Comparison of ENCODE assay signal across 9 cellular contexts in genomic region chr12:109115758-109116610, GRCh38. TPM values are rescaled to one million over a fixed set of nuclear protein-coding genes. Genes with fewer than 3 reads are reported as not detected.
DNase-seq lines count a peak whose midpoint lies in the region; ATAC-seq, FAIRE-seq and TF ChIP-seq lines count a peak whose summit lies in the region.
"Had no signal": no experiment of that assay in that cellular context is flagged by ENCODE, and none has a peak within 500 bp of the region (broad histone marks: within the 10 kb centered on the region; RNA-seq: fewer than 3 reads in every experiment).

ACACB (plus strand) TSS chr12:109116587; CDS start chr12:109139406, 22,819 bp downstream.

- H3K4me3 ChIP-seq in adipocyte (ENCODE audit: low read length) (peak within 1 kb of the TSS; percentile 53), kidney (ENCODE audit: low read length in 2 of 2) (peak within 1 kb of the TSS; percentile 50 to 60), gastrocnemius medialis (peak within 1 kb of the TSS; percentile 67 to 78 (median 72))

- H3K27me3 ChIP-seq in adipocyte (replicated peaks; ENCODE audit: control insufficient read depth, insufficient read depth, low read length) (no peaks in the 10 kb centered on the region), gastrocnemius medialis (no peaks in the 10 kb centered on the region)

- peak within 1 kb of the TSS; percentile 88 for H3K9ac ChIP-seq in adipocyte (ENCODE audit: low read length)
- H3K9ac ChIP-seq in kidney (ENCODE audit: low read length in 2 of 2), result peak within 1 kb of the TSS; percentile 90 to 92

- peak; percentile 71 to 74 for ATAC-seq in gastrocnemius medialis
- no peak for ATAC-seq in HG03469 (IDR thresholded peaks at IDR 0.05; ENCODE audit: unreplicated experiment)

- H3K4me1 ChIP-seq in adipocyte (ENCODE audit: control insufficient read depth, insufficient read depth, low read length), result peaks cover 68% of the 10 kb centered on the region
- H3K4me1 ChIP-seq in kidney (ENCODE audit: control insufficient read depth in 1 of 2, insufficient read depth in 1 of 2, low read depth in 1 of 2, low read length in 2 of 2), result peaks cover 42 to 45% of the 10 kb centered on the region in 2 donors
- H3K4me1 ChIP-seq in gastrocnemius medialis, result peaks cover 35 to 76% of the 10 kb centered on the region in 2 donors

- H3K9me3 ChIP-seq in adipocyte (ENCODE audit: control insufficient read depth, low read length) (no peaks in the 10 kb centered on the region), kidney (ENCODE audit: control insufficient read depth in 1 of 2, low read length in 2 of 2) (no peaks in the 10 kb centered on the region), gastrocnemius medialis (no peaks in the 10 kb centered on the region)

- no peaks in the 10 kb centered on the region for H3K36me3 ChIP-seq in adipocyte (ENCODE audit: control insufficient read depth, insufficient read depth, low read length, severe bottlenecking)
- no peaks in the 10 kb centered on the region for H3K36me3 ChIP-seq in kidney (ENCODE audit: control insufficient read depth in 1 of 2, insufficient read depth in 2 of 2, low read length in 2 of 2)
- peaks cover 0 to 10% of the 10 kb centered on the region in 2 donors for H3K36me3 ChIP-seq in gastrocnemius medialis

- no peak for FAIRE-seq in kidney (lab: Jason Lieb, UNC)

- peak; percentile 84 to 87 for TF ChIP-seq POLR2A in gastrocnemius medialis (IDR thresholded peaks at IDR 0.05)

- peak; percentile 31 for DNase-seq in KBM-7
- DNase-seq in adipocyte (ENCODE audit: low read depth), result no peak
- peak; percentile 89 for DNase-seq in kidney
- peak; percentile 95 to 98 for DNase-seq in gastrocnemius medialis
- DNase-seq in NCI-H1436 (lab: John Stamatoyannopoulos, UW), result no peak
- no peak for DNase-seq in NCI-H345 treated with DMSO at 0.1 percent for 48 hours (lab: John Stamatoyannopoulos, UW; ENCODE audit: unreplicated experiment)
- no peak for DNase-seq in activated CD8-positive, alpha-beta memory T cell treated with anti-CD3 and anti-CD28 coated beads, Interleukin-2, amount 50 U/mL, for 48 hours
- DNase-seq: glutamatergic neuron had no signal

- intact Hi-C loops in kidney (cut with DNase I), result no loop called here
- intact Hi-C loops in gastrocnemius medialis (cut with DNase I; ENCODE audit: low total_unique reads), result loop anchor here (1.0 to 10.0 kb wide), 4 partner anchors 15 to 424 kb away; no protein-coding TSS in a partner anchor

- in situ Hi-C loops in KBM-7 (cut with MboI; ENCODE audit: low pct_unique_long_range_greater_than_20kb, low sequenced_read_pairs), result no loop called here
- in situ Hi-C loops in gastrocnemius medialis (cut with MboI; ENCODE audit: low sequenced_read_pairs in 4 of 4), result loop anchor here in 1 of 4 donors (25.0 kb wide), 1 partner anchor 429 kb away; no protein-coding TSS in a partner anchor

- H3K27ac ChIP-seq in kidney (ENCODE audit: low read depth in 2 of 2, low read length in 2 of 2), result peak within 1 kb of the TSS; percentile 97 to 98
- peak within 1 kb of the TSS; percentile 93 to 99 (median 97) for H3K27ac ChIP-seq in gastrocnemius medialis

- no peak for TF ChIP-seq CTCF in kidney (IDR thresholded peaks at IDR 0.05; ENCODE audit: borderline replicate concordance, extremely low read depth, insufficient read depth)
- TF ChIP-seq CTCF in gastrocnemius medialis (IDR thresholded peaks at IDR 0.05 in 4 of 5, conservative IDR thresholded peaks at IDR 0.05 in 1 of 5), result no peak

RNA-seq across cellular contexts. Expression of gene ACACB, which starts in this region (rescaled TPM):
- 56.8 TPM for total RNA-seq in kidney
- polyA plus RNA-seq in kidney (ENCODE audit: insufficient read depth, low read depth, low replicate concordance), result 13.8 TPM
- total RNA-seq in gastrocnemius medialis, result 1,000 to 10,000 TPM in 1 of 4 donors, 100 to 1,000 TPM in 3; 595 to 1,103 (median 698) TPM

Comparison
In these comparisons a context has a peak if more than half of its experiments do, and no peak if none do; other contexts are left out.
1. RNA of gene ACACB (total RNA-seq): 595 to 1,103 TPM in gastrocnemius medialis; 56.8 TPM in kidney (single experiment); every median in the first group is over 10 times any median in the second.
2. DNase-seq: peak in KBM-7 (single experiment), kidney (single experiment) and gastrocnemius medialis (2 of 2); none in adipocyte (single experiment), NCI-H1436 (single experiment), NCI-H345 treated with DMSO at 0.1 percent for 48 hours (single experiment) and activated CD8-positive, alpha-beta memory T cell treated with anti-CD3 and anti-CD28 coated beads, Interleukin-2, amount 50 U/mL, for 48 hours (single experiment).
3. Peak in every context shown above with its lines, with median percentiles within 50 percentile points of each other: H3K4me3 ChIP-seq.